ENCODE assay signal across 1 cellular context in genomic region chr3:134059680-134060560, GRCh38.
TF ChIP-seq lines count a peak whose summit lies in the region.

No MANE protein-coding gene starts in this region.

TF ChIP-seq in HepG2, 621 proteins besides CTCF, POLR2A, EP300 and RAD21 (continued from another document and continues in another):
- TF ChIP-seq ZNF276 (CRISPR knock-in tag; IDR thresholded peaks at IDR 0.05; ENCODE audit: low read depth): no peak
- TF ChIP-seq SETDB1 (CRISPR knock-in tag; IDR thresholded peaks at IDR 0.05; ENCODE audit: borderline replicate concordance): no peak
- TF ChIP-seq ERF (CRISPR knock-in tag; IDR thresholded peaks at IDR 0.05): no peak
- no peak for TF ChIP-seq ZNF33B (CRISPR knock-in tag; IDR thresholded peaks at IDR 0.05)
- TF ChIP-seq HOXD1 (CRISPR knock-in tag; IDR thresholded peaks at IDR 0.05): 0 out of 2 replicates have a peak, but pooled peaks have one; percentile 24
- TF ChIP-seq STAG1 (CRISPR knock-in tag; IDR thresholded peaks at IDR 0.05): peak; percentile 71
- TF ChIP-seq ASH2L (IDR thresholded peaks at IDR 0.05; ENCODE audit: insufficient read length, low read depth, low read length): no peak
- TF ChIP-seq PCBP1 (IDR thresholded peaks at IDR 0.05; ENCODE audit: borderline replicate concordance, low read depth, low read length): no peak
- peak; percentile 82; the same call in 1 of the 2 replicates for TF ChIP-seq ZNF549 (CRISPR knock-in tag; IDR thresholded peaks at IDR 0.05)
- TF ChIP-seq KDM2A (CRISPR knock-in tag; IDR thresholded peaks at IDR 0.05; ENCODE audit: borderline replicate concordance, low read depth): no peak
- no peak for TF ChIP-seq KMT2A (CRISPR knock-in tag; IDR thresholded peaks at IDR 0.05)
- TF ChIP-seq FOSL2 (CRISPR knock-in tag; IDR thresholded peaks at IDR 0.05): peak; percentile 20; the same call in 1 of the 2 replicates
- no peak for TF ChIP-seq RAD51 (IDR thresholded peaks at IDR 0.05; ENCODE audit: borderline replicate concordance)
- peak; percentile 16; the same call in 1 of the 2 replicates for TF ChIP-seq RXRA (CRISPR knock-in tag; IDR thresholded peaks at IDR 0.05)
- no peak for TF ChIP-seq ZBTB33 (CRISPR knock-in tag; IDR thresholded peaks at IDR 0.05)
- no peak; the same call in 1 of the 2 replicates for TF ChIP-seq ZNF350 (CRISPR knock-in tag; IDR thresholded peaks at IDR 0.05; ENCODE audit: borderline replicate concordance, low read depth)
- TF ChIP-seq ZNF230 (CRISPR knock-in tag; IDR thresholded peaks at IDR 0.05): no peak
- no peak for TF ChIP-seq ZNF75D (CRISPR knock-in tag; IDR thresholded peaks at IDR 0.05; ENCODE audit: borderline replicate concordance)
- TF ChIP-seq HNF4G (IDR thresholded peaks at IDR 0.05; ENCODE audit: borderline replicate concordance, low read depth, low read length): peak; percentile 53
- peak; percentile 23; the same call in 1 of the 2 replicates for TF ChIP-seq HNF4G (CRISPR knock-in tag; IDR thresholded peaks at IDR 0.05; ENCODE audit: borderline replicate concordance, low read depth)
- 0 out of 2 replicates have a peak, but pooled peaks have one; percentile 4 for TF ChIP-seq ARID4A (CRISPR knock-in tag; IDR thresholded peaks at IDR 0.05; ENCODE audit: borderline replicate concordance)
- peak in 1 of 2 experiments; percentile 35; a peak in 1 of 4 replicates for TF ChIP-seq NR2F1 (CRISPR knock-in tag; IDR thresholded peaks at IDR 0.05)
- TF ChIP-seq ZBTB21 (CRISPR knock-in tag; IDR thresholded peaks at IDR 0.05): no peak
- no peak for TF ChIP-seq HMG20A (CRISPR knock-in tag; IDR thresholded peaks at IDR 0.05; ENCODE audit: borderline replicate concordance)
- TF ChIP-seq PAXIP1 (CRISPR knock-in tag; conservative IDR thresholded peaks at IDR 0.05): peak; percentile 80
- TF ChIP-seq ZNF749 (CRISPR knock-in tag; IDR thresholded peaks at IDR 0.05; ENCODE audit: borderline replicate concordance): no peak
- TF ChIP-seq ZFX (CRISPR knock-in tag; IDR thresholded peaks at IDR 0.05; ENCODE audit: low read depth): peak; percentile 30; the same call in 1 of the 2 replicates
- no peak for TF ChIP-seq SNAPC2 (CRISPR knock-in tag; IDR thresholded peaks at IDR 0.05)
- TF ChIP-seq ARNT2 (CRISPR knock-in tag; IDR thresholded peaks at IDR 0.05; ENCODE audit: low read depth): no peak
- no peak for TF ChIP-seq MTF1 (CRISPR knock-in tag; IDR thresholded peaks at IDR 0.05)
- TF ChIP-seq FOXP1 (IDR thresholded peaks at IDR 0.05): no peak
- TF ChIP-seq FOXP1 (CRISPR knock-in tag; IDR thresholded peaks at IDR 0.05): peak; percentile 53; the same call in 1 of the 2 replicates
- no peak for TF ChIP-seq ZNF713 (CRISPR knock-in tag; IDR thresholded peaks at IDR 0.05)
- TF ChIP-seq ZBTB37 (CRISPR knock-in tag; IDR thresholded peaks at IDR 0.05): no peak
- TF ChIP-seq CC2D1A (CRISPR knock-in tag; IDR thresholded peaks at IDR 0.05): no peak
- no peak for TF ChIP-seq ZNF777 (CRISPR knock-in tag; IDR thresholded peaks at IDR 0.05)
- no peak for TF ChIP-seq BCL3 (CRISPR knock-in tag; IDR thresholded peaks at IDR 0.05)
- TF ChIP-seq PITX1 (CRISPR knock-in tag; IDR thresholded peaks at IDR 0.05): peak; percentile 78
- TF ChIP-seq ZNF775 (CRISPR knock-in tag; IDR thresholded peaks at IDR 0.05; ENCODE audit: borderline replicate concordance): no peak
- no peak for TF ChIP-seq CERS6 (CRISPR knock-in tag; IDR thresholded peaks at IDR 0.05)
- no peak for TF ChIP-seq ZNF543 (CRISPR knock-in tag; IDR thresholded peaks at IDR 0.05)
- 0 out of 2 replicates have a peak, but pooled peaks have one; percentile 19 for TF ChIP-seq ZNF614 (CRISPR knock-in tag; IDR thresholded peaks at IDR 0.05; ENCODE audit: borderline replicate concordance)
- no peak for TF ChIP-seq ZNF10 (CRISPR knock-in tag; IDR thresholded peaks at IDR 0.05; ENCODE audit: borderline replicate concordance, low read depth)
- no peak for TF ChIP-seq USF2 (IDR thresholded peaks at IDR 0.05; ENCODE audit: low read depth, low read length)
- no peak for TF ChIP-seq USF2 (CRISPR knock-in tag; IDR thresholded peaks at IDR 0.05; ENCODE audit: borderline replicate concordance)
- TF ChIP-seq SRSF9 (IDR thresholded peaks at IDR 0.05; ENCODE audit: borderline replicate concordance, insufficient read depth, low read depth, low read length, poor library complexity, severe bottlenecking): no peak
- no peak; the same call in 1 of the 2 replicates for TF ChIP-seq ZNF275 (CRISPR knock-in tag; IDR thresholded peaks at IDR 0.05; ENCODE audit: borderline replicate concordance)
- no peak for TF ChIP-seq ZNF577 (CRISPR knock-in tag; IDR thresholded peaks at IDR 0.05; ENCODE audit: borderline replicate concordance, low read depth)
- TF ChIP-seq ZNF768 (CRISPR knock-in tag; IDR thresholded peaks at IDR 0.05): peak; percentile 57
